Comparison of ENCODE assay signal across 8 cellular contexts in genomic region chr11:47175746-47176327, GRCh38. TPM values are rescaled to one million over a fixed set of nuclear protein-coding genes. Genes with fewer than 3 reads are reported as not detected.
DNase-seq lines count a peak whose midpoint lies in the region; ATAC-seq and TF ChIP-seq lines count a peak whose summit lies in the region.

No MANE protein-coding gene starts in this region.

- H3K4me1 ChIP-seq in SK-N-SH (ENCODE audit: control insufficient read depth in 1 of 2, insufficient read depth in 2 of 2, low read depth in 1 of 2, low read length in 1 of 2) (peaks cover 15 to 18% of the 10 kb centered on the region in 2 experiments), iPS-15b (ENCODE audit: control insufficient read depth, insufficient read depth, low read length) (peaks cover 10% of the 10 kb centered on the region), suprapubic skin (peaks cover 26% of the 10 kb centered on the region)

- H3K36me3 ChIP-seq in SK-N-SH (replicated peaks in 1 of 2; ENCODE audit: control insufficient read depth in 1 of 2, insufficient read depth in 2 of 2, low read length in 1 of 2) (peaks cover 9 to 37% of the 10 kb centered on the region in 2 experiments), WERI-Rb-1 (peaks cover 63% of the 10 kb centered on the region), iPS-15b (ENCODE audit: control insufficient read depth, insufficient read depth, low read length) (peaks cover 57% of the 10 kb centered on the region), suprapubic skin (peaks cover 43% of the 10 kb centered on the region)

- no peaks in the 10 kb centered on the region for H3K9me2 ChIP-seq in SK-N-SH

- H3K9ac ChIP-seq in SK-N-SH (peak overlapping the region; percentile 94), iPS-15b (ENCODE audit: low read depth, low read length) (peak overlapping the region; percentile 95)

- TF ChIP-seq EP300 in SK-N-SH (IDR thresholded peaks at IDR 0.05; ENCODE audit: borderline replicate concordance in 1 of 2, low read depth in 1 of 2, low read length in 1 of 2) (no peak), suprapubic skin (IDR thresholded peaks at IDR 0.05) (no peak)

- TF ChIP-seq CTCF in SK-N-SH (IDR thresholded peaks at IDR 0.05) = no peak
- no peak for TF ChIP-seq CTCF in WERI-Rb-1 (IDR thresholded peaks at IDR 0.05; ENCODE audit: low read depth, low read length)
- TF ChIP-seq CTCF in suprapubic skin (IDR thresholded peaks at IDR 0.05) = no peak

- no peak for TF ChIP-seq POLR2A in suprapubic skin (IDR thresholded peaks at IDR 0.05)

- WGBS in SK-N-SH (ENCODE audit: low lambda C conversion rate) = 38% methylated on average over 10 of the region's 14 CpGs
- 24% methylated on average over 14 of the region's 14 CpGs for WGBS in suprapubic skin

- POLR2A ChIA-PET in SK-N-SH (lab: Yijun Ruan, JAX) = interaction anchor here (1.1 kb wide), 1 partner anchor 13 kb away, joined by 4 read pairs; no protein-coding TSS in a partner anchor

- ATAC-seq in SK-N-SH treated with all-trans-retinoic acid at 6 μM for 48 hours (no peak), left colon (no peak), esophagus mucosa (no peak)

- peaks cover 58% of the 10 kb centered on the region for H3K79me2 ChIP-seq in SK-N-SH (ENCODE audit: insufficient read depth)

- no peak for DNase-seq in SK-N-SH
- no peak for DNase-seq in WERI-Rb-1
- peak in 1 of 2 donors; percentile 61 for DNase-seq in suprapubic skin (ENCODE audit: low spot score in 2 of 2)
- no peak for DNase-seq in left colon
- DNase-seq in NCI-H82 (lab: John Stamatoyannopoulos, UW) = no peak

- H3K27ac ChIP-seq in SK-N-SH (ENCODE audit: low read depth in 2 of 2, low read length in 1 of 2) (peak overlapping the region; percentile 91 to 94; a peak in 2 of 4 replicates), WERI-Rb-1 (peak overlapping the region; percentile 94), suprapubic skin (peak overlapping the region; percentile 99)

- CTCF ChIA-PET in SK-N-SH (lab: Yijun Ruan, JAX) = interaction anchor here (0.7 to 3.2 kb wide), 3 partner anchors 11 to 179 kb away, joined by 4 to 11 read pairs (median 7); no protein-coding TSS in a partner anchor

- TF ChIP-seq RAD21 in SK-N-SH (IDR thresholded peaks at IDR 0.05; ENCODE audit: low read length) = no peak

- peak overlapping the region; percentile 89 for H3K4me2 ChIP-seq in SK-N-SH

- H3K27me3 ChIP-seq in SK-N-SH (ENCODE audit: insufficient read depth) = no peaks in the 10 kb centered on the region
- H3K27me3 ChIP-seq in WERI-Rb-1 (ENCODE audit: insufficient read depth, low read depth, severe bottlenecking) = no peaks in the 10 kb centered on the region
- no peaks in the 10 kb centered on the region for H3K27me3 ChIP-seq in iPS-15b (ENCODE audit: control insufficient read depth, insufficient read depth, low read length)
- H3K27me3 ChIP-seq in suprapubic skin = no peaks in the 10 kb centered on the region

- intact Hi-C loops in left colon (cut with DNase I, micrococcal nuclease) = loop anchor here in 1 of 2 donors (10.0 kb wide), 1 partner anchor 89 kb away; no protein-coding TSS in a partner anchor

- H3K4me3 ChIP-seq in SK-N-SH (ENCODE audit: low read depth in 2 of 2, low read length in 1 of 2) (peak overlapping the region; percentile 88 to 99), WERI-Rb-1 (ENCODE audit: low read depth, low read length) (peak overlapping the region; percentile 80), iPS-15b (ENCODE audit: low read depth, low read length) (peak overlapping the region; percentile 95), suprapubic skin (peak overlapping the region; percentile 97)

- H3F3A ChIP-seq in SK-N-SH (replicated peaks; ENCODE audit: insufficient read depth) = peaks cover 12% of the 10 kb centered on the region

- no peaks in the 10 kb centered on the region for H3K9me3 ChIP-seq in SK-N-SH
- no peaks in the 10 kb centered on the region for H3K9me3 ChIP-seq in WERI-Rb-1 (ENCODE audit: severe bottlenecking)
- H3K9me3 ChIP-seq in iPS-15b (ENCODE audit: control insufficient read depth, insufficient read depth, low read length) = no peaks in the 10 kb centered on the region
- H3K9me3 ChIP-seq in suprapubic skin = no peaks in the 10 kb centered on the region

- no peaks in the 10 kb centered on the region for H4K20me1 ChIP-seq in SK-N-SH (ENCODE audit: insufficient read depth)

- H2AFZ ChIP-seq in SK-N-SH (ENCODE audit: low read depth) = no peak overlapping the region

TF ChIP-seq in SK-N-SH, 30 proteins besides CTCF, POLR2A, EP300 and RAD21:
- TF ChIP-seq RXRA (IDR thresholded peaks at IDR 0.05; ENCODE audit: borderline replicate concordance, low read depth) (no peak), TEAD4 (IDR thresholded peaks at IDR 0.05; ENCODE audit: borderline replicate concordance, insufficient read depth) (no peak), FOXM1 (IDR thresholded peaks at IDR 0.05; ENCODE audit: low read depth) (no peak)

TF ChIP-seq in SK-N-SH treated with all-trans-retinoic acid at 6 μM for 48 hours, 23 proteins besides CTCF, POLR2A, EP300 and RAD21:
- no peak for TF ChIP-seq TSHZ2 (CRISPR knock-in tag; IDR thresholded peaks at IDR 0.05)
- TF ChIP-seq, protein P1, sequence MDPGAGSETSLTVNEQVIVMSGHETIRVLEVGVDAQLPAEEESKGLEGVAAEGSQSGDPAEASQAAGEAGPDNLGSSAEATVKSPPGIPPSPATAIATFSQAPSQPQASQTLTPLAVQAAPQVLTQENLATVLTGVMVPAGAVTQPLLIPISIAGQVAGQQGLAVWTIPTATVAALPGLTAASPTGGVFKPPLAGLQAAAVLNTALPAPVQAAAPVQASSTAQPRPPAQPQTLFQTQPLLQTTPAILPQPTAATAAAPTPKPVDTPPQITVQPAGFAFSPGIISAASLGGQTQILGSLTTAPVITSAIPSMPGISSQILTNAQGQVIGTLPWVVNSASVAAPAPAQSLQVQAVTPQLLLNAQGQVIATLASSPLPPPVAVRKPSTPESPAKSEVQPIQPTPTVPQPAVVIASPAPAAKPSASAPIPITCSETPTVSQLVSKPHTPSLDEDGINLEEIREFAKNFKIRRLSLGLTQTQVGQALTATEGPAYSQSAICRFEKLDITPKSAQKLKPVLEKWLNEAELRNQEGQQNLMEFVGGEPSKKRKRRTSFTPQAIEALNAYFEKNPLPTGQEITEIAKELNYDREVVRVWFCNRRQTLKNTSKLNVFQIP (CRISPR knock-in tag; IDR thresholded peaks at IDR 0.05; ENCODE audit: borderline replicate concordance, low read depth) = no peak
- TF ChIP-seq CSDC2 (CRISPR knock-in tag; IDR thresholded peaks at IDR 0.05) = no peak
- no peak for TF ChIP-seq ZNF70 (CRISPR knock-in tag; IDR thresholded peaks at IDR 0.05)
- TF ChIP-seq, protein P2, sequence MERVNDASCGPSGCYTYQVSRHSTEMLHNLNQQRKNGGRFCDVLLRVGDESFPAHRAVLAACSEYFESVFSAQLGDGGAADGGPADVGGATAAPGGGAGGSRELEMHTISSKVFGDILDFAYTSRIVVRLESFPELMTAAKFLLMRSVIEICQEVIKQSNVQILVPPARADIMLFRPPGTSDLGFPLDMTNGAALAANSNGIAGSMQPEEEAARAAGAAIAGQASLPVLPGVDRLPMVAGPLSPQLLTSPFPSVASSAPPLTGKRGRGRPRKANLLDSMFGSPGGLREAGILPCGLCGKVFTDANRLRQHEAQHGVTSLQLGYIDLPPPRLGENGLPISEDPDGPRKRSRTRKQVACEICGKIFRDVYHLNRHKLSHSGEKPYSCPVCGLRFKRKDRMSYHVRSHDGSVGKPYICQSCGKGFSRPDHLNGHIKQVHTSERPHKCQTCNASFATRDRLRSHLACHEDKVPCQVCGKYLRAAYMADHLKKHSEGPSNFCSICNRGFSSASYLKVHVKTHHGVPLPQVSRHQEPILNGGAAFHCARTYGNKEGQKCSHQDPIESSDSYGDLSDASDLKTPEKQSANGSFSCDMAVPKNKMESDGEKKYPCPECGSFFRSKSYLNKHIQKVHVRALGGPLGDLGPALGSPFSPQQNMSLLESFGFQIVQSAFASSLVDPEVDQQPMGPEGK (CRISPR knock-in tag; IDR thresholded peaks at IDR 0.05; ENCODE audit: borderline replicate concordance) = no peak
- no peak for TF ChIP-seq OSR1 (CRISPR knock-in tag; IDR thresholded peaks at IDR 0.05)
TF ChIP-seq in SK-N-SH treated with all-trans-retinoic acid at 6 μM for 48 hours: peak in this region for 0.

RNA-seq across cellular contexts. Expression of gene ARFGAP2, which starts 0.8 kb away (rescaled TPM):
- polyA plus RNA-seq in SK-N-SH (2012; rRNA removed) = 52.5 and 64.0 TPM in 2 replicates
- polyA plus RNA-seq in SK-N-SH (2012; cell fraction: cytosol; rRNA removed) = 26.8 and 42.2 TPM in 2 replicates
- polyA plus RNA-seq in SK-N-SH (2012; cell fraction: nucleus; rRNA removed) = 133 and 150 TPM in 2 replicates
- total RNA-seq in suprapubic skin (100 to 1,000 TPM; 178 to 248 (median 201) TPM), left colon (10 to 100 TPM; 81.5 to 85.4 TPM), esophagus mucosa (77.9 TPM)

RNA-seq across cellular contexts. Expression of gene PACSIN3, which starts 10.4 kb away (rescaled TPM):
- polyA plus RNA-seq in SK-N-SH (2012; rRNA removed) = 24.4 and 31.1 TPM in 2 replicates
- 15.8 and 23.6 TPM in 2 replicates for polyA plus RNA-seq in SK-N-SH (2012; cell fraction: cytosol; rRNA removed)
- polyA plus RNA-seq in SK-N-SH (2012; cell fraction: nucleus; rRNA removed) = 23.4 and 33.0 TPM in 2 replicates
- total RNA-seq in suprapubic skin (10 to 100 TPM; 42.5 to 59.3 (median 53.5) TPM), left colon (1 to 10 TPM; 2.2 to 7.1 TPM), esophagus mucosa (55.3 TPM)

RNA-seq across cellular contexts. Expression of gene DDB2, which starts 38.9 kb away (rescaled TPM):
- 83.5 and 95.5 TPM in 2 replicates for polyA plus RNA-seq in SK-N-SH (2012; rRNA removed)
- polyA plus RNA-seq in SK-N-SH (2012; cell fraction: cytosol; rRNA removed) = 65.2 and 68.4 TPM in 2 replicates
- 224 and 254 TPM in 2 replicates for polyA plus RNA-seq in SK-N-SH (2012; cell fraction: nucleus; rRNA removed)
- total RNA-seq in suprapubic skin (100 to 1,000 TPM in 1 of 4 donors, 10 to 100 TPM in 3; 53.4 to 193 (median 71.8) TPM), left colon (10 to 100 TPM; 24.7 to 37.7 TPM), esophagus mucosa (49.3 TPM)
